Comparison of ENCODE assay signal across 8 cellular contexts in genomic region chr17:31499771-31500554, GRCh38.
DNase-seq lines count a peak whose midpoint lies in the region; ATAC-seq and TF ChIP-seq lines count a peak whose summit lies in the region.

No MANE protein-coding gene starts in this region.

- no peaks in the 10 kb centered on the region for H3K36me3 Mint-ChIP-seq in activated T-helper 17 cell treated with anti-CD3 and anti-CD28 coated beads, Interleukin-2, amount 50 U/mL, for 72 hours (ENCODE audit: low read depth)

- H3K27ac Mint-ChIP-seq in activated T-helper 17 cell treated with anti-CD3 and anti-CD28 coated beads, Interleukin-2, amount 50 U/mL, for 72 hours: peak overlapping the region; percentile 43

- peak overlapping the region; percentile 63 for H3K4me2 ChIP-seq in hepatocyte

- H3K27ac ChIP-seq in hepatocyte: peak overlapping the region; percentile 74
- H3K27ac ChIP-seq in spleen: no peak overlapping the region

- no peaks in the 10 kb centered on the region for H3K9me3 ChIP-seq in hepatocyte (ENCODE audit: low read depth)
- H3K9me3 ChIP-seq in spleen: no peaks in the 10 kb centered on the region
- H3K9me3 ChIP-seq in HAP-1: no peaks in the 10 kb centered on the region
- H3K9me3 ChIP-seq in mucosa of descending colon: no peaks in the 10 kb centered on the region

- H3K9me2 ChIP-seq in hepatocyte (replicated peaks; ENCODE audit: insufficient read depth): no peaks in the 10 kb centered on the region

- in situ Hi-C loops in HAP-1 (cut with MboI; ENCODE audit: low sequenced_read_pairs): no loop called here

- H4K20me1 ChIP-seq in hepatocyte (ENCODE audit: insufficient read depth, poor library complexity, severe bottlenecking): peaks cover 8% of the 10 kb centered on the region

- peak; percentile 95 for ATAC-seq in activated T-helper 17 cell treated with anti-CD3 and anti-CD28 coated beads, Interleukin-2, amount 50 U/mL, for 72 hours (replicated peaks)
- no peak for ATAC-seq in omental fat pad (ENCODE audit: low FRiP score)
- ATAC-seq in mucosa of descending colon: no peak

- H3K27me3 ChIP-seq in hepatocyte (no peaks in the 10 kb centered on the region), spleen (replicated peaks in 1 of 7) (no peaks in the 10 kb centered on the region), HAP-1 (ENCODE audit: low read depth) (no peaks in the 10 kb centered on the region)

- H3K4me3 Mint-ChIP-seq in activated T-helper 17 cell treated with anti-CD3 and anti-CD28 coated beads, Interleukin-2, amount 50 U/mL, for 72 hours: no peak overlapping the region

- no peaks in the 10 kb centered on the region for H3K9me3 Mint-ChIP-seq in activated T-helper 17 cell treated with anti-CD3 and anti-CD28 coated beads, Interleukin-2, amount 50 U/mL, for 72 hours

- no peak overlapping the region for H3K4me3 ChIP-seq in hepatocyte
- no peak overlapping the region for H3K4me3 ChIP-seq in spleen
- H3K4me3 ChIP-seq in HAP-1: no peak overlapping the region
- no peak overlapping the region for H3K4me3 ChIP-seq in mucosa of descending colon

- TF ChIP-seq CTCF in hepatocyte (IDR thresholded peaks at IDR 0.05; ENCODE audit: poor library complexity): no peak
- TF ChIP-seq CTCF in spleen (IDR thresholded peaks at IDR 0.05 in 8 of 11, conservative IDR thresholded peaks at IDR 0.05 in 3 of 11): no peak
- TF ChIP-seq CTCF in omental fat pad (IDR thresholded peaks at IDR 0.05): no peak
- TF ChIP-seq CTCF in mucosa of descending colon (IDR thresholded peaks at IDR 0.05): no peak

- intact Hi-C loops in spleen (cut with DNase I; ENCODE audit: low total_unique reads) (no loop called here), mucosa of descending colon (cut with DNase I, micrococcal nuclease) (no loop called here)

- peak; percentile 39 for DNase-seq in HT-29 (ENCODE audit: low spot score)
- DNase-seq in hepatocyte (ENCODE audit: low spot score): no peak
- peak; percentile 66 for DNase-seq in spleen
- no peak for DNase-seq in DMS114 treated with DMSO at 0.1 percent for 48 hours (lab: John Stamatoyannopoulos, UW; ENCODE audit: unreplicated experiment)
- DNase-seq in HAP-1 (ENCODE audit: low spot score in 2 of 2): no peak
- DNase-seq in omental fat pad (ENCODE audit: low spot score): no peak
- no peak for DNase-seq in mucosa of descending colon

- H3K4me1 ChIP-seq in hepatocyte (ENCODE audit: insufficient read depth) (peaks cover 26% of the 10 kb centered on the region), spleen (peaks cover 18 to 60% (median 28%) of the 10 kb centered on the region in 6 donors), HAP-1 (no peaks in the 10 kb centered on the region), mucosa of descending colon (ENCODE audit: low read depth) (peaks cover 17% of the 10 kb centered on the region)

- peaks cover 10% of the 10 kb centered on the region for H3K4me1 Mint-ChIP-seq in activated T-helper 17 cell treated with anti-CD3 and anti-CD28 coated beads, Interleukin-2, amount 50 U/mL, for 72 hours

- H3K36me3 ChIP-seq in hepatocyte (replicated peaks; ENCODE audit: insufficient read depth, low read depth) (no peaks in the 10 kb centered on the region), spleen (no peaks in the 10 kb centered on the region), HAP-1 (replicated peaks) (no peaks in the 10 kb centered on the region), mucosa of descending colon (ENCODE audit: low read depth) (no peaks in the 10 kb centered on the region)

- H3K27me3 Mint-ChIP-seq in activated T-helper 17 cell treated with anti-CD3 and anti-CD28 coated beads, Interleukin-2, amount 50 U/mL, for 72 hours: no peaks in the 10 kb centered on the region

- peaks cover 65% of the 10 kb centered on the region for H3K79me2 ChIP-seq in hepatocyte

- H2AFZ ChIP-seq in hepatocyte: no peak overlapping the region

- no peak for TF ChIP-seq POLR2A in spleen (IDR thresholded peaks at IDR 0.05)

- whole genome bisulfite sequencing in hepatocyte (ENCODE audit: low lambda C conversion rate, missing lambda C conversion rate): 25% methylated on average over 11 of the region's 11 CpGs
- WGBS in spleen, 5 donors: 45 to 77% (median 60%) methylated on average over 4 to 11 of the region's 11 CpGs

Comparison
In these comparisons a context has a peak if more than half of its experiments do, and no peak if none do; other contexts are left out.
1. DNase-seq: peak in HT-29 (single experiment) and spleen (single experiment); none in hepatocyte (single experiment), DMS114 treated with DMSO at 0.1 percent for 48 hours (single experiment), HAP-1 (0 of 2), omental fat pad (single experiment) and mucosa of descending colon (0 of 3).